ENCODE assay signal across 29 cellular contexts in the genomic region with DNA sequence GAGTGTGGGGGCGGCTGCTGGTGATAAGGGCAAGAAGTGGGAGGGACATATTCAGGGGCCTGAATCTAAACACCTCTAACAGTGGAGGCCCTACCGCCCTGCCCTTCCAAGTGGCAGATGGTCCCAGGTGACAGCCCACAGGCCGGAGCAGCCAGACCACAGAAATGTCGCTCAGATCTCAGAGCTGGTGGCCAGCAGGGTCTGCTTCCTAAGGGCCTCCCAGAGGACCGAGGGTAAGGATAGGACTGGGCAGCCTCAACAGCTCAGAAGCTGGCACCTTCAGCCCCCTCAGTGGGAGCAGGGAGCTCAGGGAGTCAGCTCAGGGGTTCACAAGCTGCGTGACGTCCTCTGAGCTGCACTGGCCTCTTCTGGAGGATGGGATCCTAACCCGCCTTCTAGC.
"Had no signal": no experiment of that assay in that cellular context is flagged by ENCODE, and none has a peak within 500 bp of the region (broad histone marks: within the 10 kb centered on the region; RNA-seq: fewer than 3 reads in every experiment).

No MANE protein-coding gene starts in this region.

- DNase-seq: naive thymus-derived CD8-positive, alpha-beta T cell; nephron progenitor cell; occipital lobe; ovary; psoas muscle; right cardiac atrium; right lobe of liver; sigmoid colon; small intestine; stimulated activated CD4-positive, alpha-beta T cell treated with anti-CD3 and anti-CD28 coated beads, Interleukin-15, amount 100 ng/mL, for 24 hours; stimulated activated CD4-positive, alpha-beta T cell treated with anti-CD3 and anti-CD28 coated beads, Interleukin-2, amount 100 ng/mL, for 24 hours; stimulated activated CD4-positive, alpha-beta T cell treated with anti-CD3 and anti-CD28 coated beads, Interleukin-2, amount 100 ng/mL, for 48 hours; stimulated activated CD4-positive, alpha-beta T cell treated with anti-CD3 and anti-CD28 coated beads, Interleukin-4, amount 100 ng/mL, for 24 hours; stimulated activated naive CD4-positive, alpha-beta T cell; stimulated activated naive CD8-positive, alpha-beta T cell treated with anti-CD3 and anti-CD28 coated beads, Interleukin-15, amount 100 ng/mL, for 72 hours; stimulated activated naive CD8-positive, alpha-beta T cell treated with anti-CD3 and anti-CD28 coated beads, Interleukin-15, Interleukin-2, amounts not matched to agents 100 U/mL and 50 U/mL, for 24 hours; substantia nigra; thyroid gland; trophoblast cell had no signal

- H3K79me2 ChIP-seq: parathyroid adenoma had no signal

- FAIRE-seq: small intestine, urothelium cell line had no signal

- H3K36me3 ChIP-seq: ovary, right lobe of liver, sigmoid colon, thoracic aorta, thyroid gland, tibial nerve, upper lobe of left lung, vagina had no signal

- ATAC-seq: naive thymus-derived CD8-positive, alpha-beta T cell; natural killer cell treated with Interleukin-12 subunit alpha and Interleukin-12 subunit beta and Interleukin-15 and Interleukin-18, amount 100 ng/mL, for 72 hours; psoas muscle; right cardiac atrium; right lobe of liver; stimulated activated memory B cell treated with anti-CD40 and anti-IgM and Interleukin-4, amounts not matched to agents 10 μg/mL and 1 μg/mL and 100 μg/mL, for 72 hours; stimulated activated naive CD8-positive, alpha-beta T cell treated with anti-CD3 and anti-CD28 coated beads, Interleukin-15, amount 100 ng/mL, for 72 hours; stimulated activated naive CD8-positive, alpha-beta T cell treated with anti-CD3 and anti-CD28 coated beads, Interleukin-15, Interleukin-2, amounts not matched to agents 100 U/mL and 50 U/mL, for 24 hours had no signal

- H3K27ac Mint-ChIP-seq: naive thymus-derived CD8-positive, alpha-beta T cell; natural killer cell treated with Interleukin-12 subunit alpha and Interleukin-12 subunit beta and Interleukin-15 and Interleukin-18, amount 100 ng/mL, for 72 hours; nephron progenitor cell; progenitor cell of endocrine pancreas; stimulated activated memory B cell treated with anti-CD40 and anti-IgM and Interleukin-4, amounts not matched to agents 10 μg/mL and 1 μg/mL and 100 μg/mL, for 72 hours had no signal

- H3K4me1 ChIP-seq: parathyroid adenoma, psoas muscle, right lobe of liver, sigmoid colon, thyroid gland, tibial nerve, upper lobe of left lung, vagina had no signal

- H3K4me3 ChIP-seq: ovary, psoas muscle, right lobe of liver, sigmoid colon, thoracic aorta, thyroid gland, tibial nerve, upper lobe of left lung, vagina had no signal

- H3K36me3 Mint-ChIP-seq: naive thymus-derived CD8-positive, alpha-beta T cell; natural killer cell treated with Interleukin-12 subunit alpha and Interleukin-12 subunit beta and Interleukin-15 and Interleukin-18, amount 100 ng/mL, for 72 hours; stimulated activated memory B cell treated with anti-CD40 and anti-IgM and Interleukin-4, amounts not matched to agents 10 μg/mL and 1 μg/mL and 100 μg/mL, for 72 hours had no signal

- H3K9ac ChIP-seq: parathyroid adenoma had no signal

- H2AFZ ChIP-seq: parathyroid adenoma had no signal

- H3K27ac ChIP-seq: ovary, parathyroid adenoma, psoas muscle, right lobe of liver, sigmoid colon, thoracic aorta, thyroid gland, tibial nerve, upper lobe of left lung, vagina had no signal

- H3K27me3 ChIP-seq: ovary, right lobe of liver, thyroid gland, tibial nerve, upper lobe of left lung, vagina had no signal

- H3K9me3 Mint-ChIP-seq: naive thymus-derived CD8-positive, alpha-beta T cell; natural killer cell treated with Interleukin-12 subunit alpha and Interleukin-12 subunit beta and Interleukin-15 and Interleukin-18, amount 100 ng/mL, for 72 hours; nephron progenitor cell; neural crest cell; stimulated activated memory B cell treated with anti-CD40 and anti-IgM and Interleukin-4, amounts not matched to agents 10 μg/mL and 1 μg/mL and 100 μg/mL, for 72 hours; stimulated activated naive CD8-positive, alpha-beta T cell treated with anti-CD3 and anti-CD28 coated beads, Interleukin-15, amount 100 ng/mL, for 72 hours had no signal

- H3K4me1 Mint-ChIP-seq: naive thymus-derived CD8-positive, alpha-beta T cell; stimulated activated memory B cell treated with anti-CD40 and anti-IgM and Interleukin-4, amounts not matched to agents 10 μg/mL and 1 μg/mL and 100 μg/mL, for 72 hours; stimulated activated naive CD8-positive, alpha-beta T cell treated with anti-CD3 and anti-CD28 coated beads, Interleukin-15, amount 100 ng/mL, for 72 hours had no signal

- H3K4me3 Mint-ChIP-seq: naive thymus-derived CD8-positive, alpha-beta T cell; natural killer cell treated with Interleukin-12 subunit alpha and Interleukin-12 subunit beta and Interleukin-15 and Interleukin-18, amount 100 ng/mL, for 72 hours; nephron progenitor cell; neural crest cell; stimulated activated memory B cell treated with anti-CD40 and anti-IgM and Interleukin-4, amounts not matched to agents 10 μg/mL and 1 μg/mL and 100 μg/mL, for 72 hours; stimulated activated naive CD8-positive, alpha-beta T cell treated with anti-CD3 and anti-CD28 coated beads, Interleukin-15, amount 100 ng/mL, for 72 hours had no signal

- H3K9me3 ChIP-seq: ovary, psoas muscle, right lobe of liver, sigmoid colon, thoracic aorta, thyroid gland, tibial nerve, upper lobe of left lung, vagina had no signal
